In genomic region chr17:82321947-82322466, GRCh38 we compare ENCODE assay signal across 1 cellular context.
TF ChIP-seq lines count a peak whose summit lies in the region.

No MANE protein-coding gene starts in this region.

TF ChIP-seq in H1, 55 proteins besides CTCF, POLR2A, EP300 and RAD21:
- no peak for TF ChIP-seq SUZ12 (IDR thresholded peaks at IDR 0.05; ENCODE audit: low read length)
- TF ChIP-seq RBBP5 (IDR thresholded peaks at IDR 0.05; ENCODE audit: borderline replicate concordance, low read depth, low read length) = no peak
- TF ChIP-seq CHD1 (IDR thresholded peaks at IDR 0.05; ENCODE audit: low read depth, low read length) = no peak
- no peak for TF ChIP-seq NRF1 (IDR thresholded peaks at IDR 0.05; ENCODE audit: low read depth, low read length)
- no peak for TF ChIP-seq RXRA (IDR thresholded peaks at IDR 0.05; ENCODE audit: insufficient read depth, low read depth, low read length)
- no peak for TF ChIP-seq CREB1 (IDR thresholded peaks at IDR 0.05)
- no peak for TF ChIP-seq SIX5 (IDR thresholded peaks at IDR 0.05; ENCODE audit: low read depth, low read length)
- TF ChIP-seq BRCA1 (IDR thresholded peaks at IDR 0.05; ENCODE audit: low read depth, low read length) = no peak
- TF ChIP-seq SIN3A (conservative IDR thresholded peaks at IDR 0.05 in 1 of 2, IDR thresholded peaks at IDR 0.05 in 1 of 2; ENCODE audit: low read depth in 1 of 2, low read length in 2 of 2) = no peak
- no peak for TF ChIP-seq USF2 (IDR thresholded peaks at IDR 0.05; ENCODE audit: low read length)
- TF ChIP-seq SIRT6 (IDR thresholded peaks at IDR 0.05; ENCODE audit: low read length) = no peak
- no peak for TF ChIP-seq KDM5A (IDR thresholded peaks at IDR 0.05; ENCODE audit: low read length)
- TF ChIP-seq TBP (IDR thresholded peaks at IDR 0.05; ENCODE audit: low read depth, low read length) = no peak
- TF ChIP-seq RNF2 (IDR thresholded peaks at IDR 0.05; ENCODE audit: borderline replicate concordance, low read depth, low read length, missing control alignments, poor library complexity, severe bottlenecking) = no peak
- TF ChIP-seq HDAC2 (IDR thresholded peaks at IDR 0.05; ENCODE audit: borderline replicate concordance in 1 of 2, low read depth in 2 of 2, low read length in 2 of 2) = no peak
